7 cellular contexts compared by ENCODE assay signal in genomic region chr1:52504720-52505119, GRCh38.
"Had no signal": no experiment of that assay in that cellular context is flagged by ENCODE, and none has a peak within 500 bp of the region (broad histone marks: within the 10 kb centered on the region; RNA-seq: fewer than 3 reads in every experiment).

No MANE protein-coding gene starts in this region.

- ATAC-seq: HCT116 had no signal

- H3K9me3 ChIP-seq: HAP-1 had no signal

- H3K4me1 ChIP-seq: HAP-1 had no signal

- DNase-seq: GOT3, H7, IMR-90, KBM-7 had no signal

- FAIRE-seq: HTR-8/SVneo had no signal

- H3K4me3 ChIP-seq: HAP-1 had no signal
